In genomic region chr4:3462321-3462789, GRCh38 we compare ENCODE assay signal across 1 cellular context.
TF ChIP-seq lines count a peak whose summit lies in the region.

No MANE protein-coding gene starts in this region.

TF ChIP-seq in HepG2, 621 proteins besides CTCF, POLR2A, EP300 and RAD21 (continued from another document):
- peak; percentile 41; the same call in 1 of the 2 replicates for TF ChIP-seq SALL1 (CRISPR knock-in tag; IDR thresholded peaks at IDR 0.05)
- TF ChIP-seq HIVEP1 (CRISPR knock-in tag; IDR thresholded peaks at IDR 0.05) = 0 out of 2 replicates have a peak, but pooled peaks have one; percentile 27
- peak; percentile 68 for TF ChIP-seq XRCC5 (optimal IDR thresholded peaks at IDR 0.05; ENCODE audit: low read length)
- peak; percentile 20; the same call in 1 of the 2 replicates for TF ChIP-seq ZFX (CRISPR knock-in tag; IDR thresholded peaks at IDR 0.05; ENCODE audit: low read depth)
- 0 out of 2 replicates have a peak, but pooled peaks have one; percentile 26 for TF ChIP-seq SAP130 (CRISPR knock-in tag; IDR thresholded peaks at IDR 0.05; ENCODE audit: low read depth)
- TF ChIP-seq KDM5B (CRISPR knock-in tag; IDR thresholded peaks at IDR 0.05; ENCODE audit: borderline replicate concordance) = 0 out of 2 replicates have a peak, but pooled peaks have one; percentile 43
- peak; percentile 69 to 80 for TF ChIP-seq NR2F1 (CRISPR knock-in tag; IDR thresholded peaks at IDR 0.05)
